8 cellular contexts compared by ENCODE assay signal in the genomic region with DNA sequence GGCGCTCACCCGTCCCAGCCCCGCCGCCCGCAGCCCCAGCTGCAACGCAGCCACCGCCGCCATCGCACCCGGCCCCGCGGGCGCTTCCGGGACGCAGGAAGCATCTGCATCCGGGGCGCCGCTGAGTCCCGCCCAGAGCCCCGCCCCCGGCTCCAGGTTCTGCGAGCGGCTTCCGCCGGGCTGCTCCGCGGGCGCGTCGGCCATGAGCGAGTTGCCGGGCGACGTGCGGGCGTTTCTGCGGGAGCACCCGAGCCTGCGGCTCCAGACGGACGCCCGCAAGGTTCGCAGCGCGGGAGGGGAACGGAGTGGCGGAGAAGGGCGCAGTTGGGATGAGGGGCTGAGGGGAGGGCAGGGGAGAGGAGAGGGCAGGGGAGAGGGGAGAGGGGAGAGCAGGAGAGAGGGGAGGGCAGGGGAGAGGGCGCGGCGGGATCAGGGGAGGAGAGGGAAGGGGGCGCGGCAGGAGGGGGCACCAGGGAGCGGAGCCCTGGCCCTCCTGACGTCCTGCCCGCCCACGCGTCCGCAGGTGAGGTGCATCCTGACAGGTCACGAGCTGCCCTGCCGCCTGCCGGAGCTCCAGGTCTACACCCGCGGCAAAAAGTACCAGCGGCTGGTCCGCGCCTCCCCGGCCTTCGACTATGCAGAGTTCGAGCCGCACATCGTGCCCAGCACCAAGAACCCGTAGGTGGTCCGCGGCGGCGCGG. TPM values are rescaled to one million over a fixed set of nuclear protein-coding genes. Genes with fewer than 3 reads are reported as not detected.
DNase-seq lines count a peak whose midpoint lies in the region; ATAC-seq and TF ChIP-seq lines count a peak whose summit lies in the region.

SURF1 (minus strand) TSS at position 97 of the 701 bp plus-strand sequence; CDS start at position 63, 34 bp downstream.
SURF2 (plus strand) TSS at position 160 of the 701 bp plus-strand sequence; CDS start at position 203, 43 bp downstream.

- peaks cover 0 to 30% (median 13%) of the 10 kb centered on the region in 4 donors for H3K4me1 Mint-ChIP-seq in CD4-positive, CD25-positive, alpha-beta regulatory T cell
- H3K4me1 Mint-ChIP-seq in neural crest cell: peaks cover 21% of the 10 kb centered on the region
- peaks cover 80% of the 10 kb centered on the region for H3K4me1 Mint-ChIP-seq in stimulated activated naive CD8-positive, alpha-beta T cell treated with anti-CD3 and anti-CD28 coated beads, Interleukin-15, amount 100 ng/mL, for 72 hours

- peak within 1 kb of the TSS; percentile 83 to 91 (median 87) for H3K27ac Mint-ChIP-seq in CD4-positive, CD25-positive, alpha-beta regulatory T cell
- peak within 1 kb of the TSS; percentile 71 for H3K27ac Mint-ChIP-seq in neural crest cell (ENCODE audit: unreplicated experiment)
- peak within 1 kb of the TSS; percentile 76 to 98 for H3K27ac Mint-ChIP-seq in stimulated activated naive CD8-positive, alpha-beta T cell treated with anti-CD3 and anti-CD28 coated beads, Interleukin-15, amount 100 ng/mL, for 72 hours

- no peaks in the 10 kb centered on the region for H3K9me3 ChIP-seq in CD4-positive, CD25-positive, alpha-beta regulatory T cell (ENCODE audit: control insufficient read depth in 2 of 2, low read length in 2 of 2)

- peak within 1 kb of the TSS; percentile 82 for H3K4me3 ChIP-seq in CD4-positive, CD25-positive, alpha-beta regulatory T cell (ENCODE audit: low read depth, low read length)
- peak within 1 kb of the TSS; percentile 90 for H3K4me3 ChIP-seq in fibroblast of villous mesenchyme (ENCODE audit: low read depth, low read length)

- no peaks in the 10 kb centered on the region for H3K27me3 ChIP-seq in CD4-positive, CD25-positive, alpha-beta regulatory T cell (ENCODE audit: control insufficient read depth, insufficient read depth, low read length)

- H3K27me3 Mint-ChIP-seq in CD4-positive, CD25-positive, alpha-beta regulatory T cell: peaks cover 4% of the 10 kb centered on the region
- peaks cover 8% of the 10 kb centered on the region for H3K27me3 Mint-ChIP-seq in neural crest cell (ENCODE audit: low read depth)
- H3K27me3 Mint-ChIP-seq in stimulated activated naive CD8-positive, alpha-beta T cell treated with anti-CD3 and anti-CD28 coated beads, Interleukin-15, amount 100 ng/mL, for 72 hours: no peaks in the 10 kb centered on the region

- peaks cover 41% of the 10 kb centered on the region for H3K36me3 ChIP-seq in CD4-positive, CD25-positive, alpha-beta regulatory T cell (ENCODE audit: control insufficient read depth, insufficient read depth, low read length)

- H3K9me3 Mint-ChIP-seq in CD4-positive, CD25-positive, alpha-beta regulatory T cell: no peaks in the 10 kb centered on the region
- H3K9me3 Mint-ChIP-seq in neural crest cell: no peaks in the 10 kb centered on the region
- H3K9me3 Mint-ChIP-seq in stimulated activated naive CD8-positive, alpha-beta T cell treated with anti-CD3 and anti-CD28 coated beads, Interleukin-15, amount 100 ng/mL, for 72 hours: no peaks in the 10 kb centered on the region

- H3K4me3 Mint-ChIP-seq in CD4-positive, CD25-positive, alpha-beta regulatory T cell: peak within 1 kb of the TSS; percentile 88 to 95 (median 90)
- peak within 1 kb of the TSS; percentile 96 for H3K4me3 Mint-ChIP-seq in neural crest cell
- H3K4me3 Mint-ChIP-seq in stimulated activated naive CD8-positive, alpha-beta T cell treated with anti-CD3 and anti-CD28 coated beads, Interleukin-15, amount 100 ng/mL, for 72 hours: peak within 1 kb of the TSS; percentile 86 to 94

- peaks cover 32% of the 10 kb centered on the region for H3K4me1 ChIP-seq in CD4-positive, CD25-positive, alpha-beta regulatory T cell (ENCODE audit: control insufficient read depth, insufficient read depth, low read length, poor library complexity, severe bottlenecking)

- TF ChIP-seq CTCF in fibroblast of villous mesenchyme (IDR thresholded peaks at IDR 0.05; ENCODE audit: insufficient read depth, low read depth, low read length) (no peak), neural crest cell (conservative IDR thresholded peaks at IDR 0.05) (no peak)

- peak; percentile 82 for TF ChIP-seq POLR2A in Raji (IDR thresholded peaks at IDR 0.05; ENCODE audit: insufficient read depth, low read depth, low read length)

- DNase-seq in CD4-positive, CD25-positive, alpha-beta regulatory T cell: peak; percentile 86 to 92 (median 87)
- DNase-seq in HuH-7.5 (ENCODE audit: low spot score) (peak; percentile 87), fibroblast of villous mesenchyme (ENCODE audit: low read depth) (peak; percentile 79), neural crest cell (ENCODE audit: low read depth, low spot score) (peak; percentile 78)
- DNase-seq in activated effector memory CD4-positive, alpha-beta T cell treated with Interleukin-2 at 50 U/mL for 16 hours: peak; percentile 87
- DNase-seq in stimulated activated naive CD8-positive, alpha-beta T cell treated with anti-CD3 and anti-CD28 coated beads, Interleukin-15, amount 100 ng/mL, for 72 hours: peak; percentile 85 to 86

- H3K36me3 Mint-ChIP-seq in CD4-positive, CD25-positive, alpha-beta regulatory T cell: peaks cover 18% of the 10 kb centered on the region
- H3K36me3 Mint-ChIP-seq in neural crest cell (ENCODE audit: low read depth): peaks cover 14% of the 10 kb centered on the region

- peak; percentile 93 to 95 for ATAC-seq in CD4-positive, CD25-positive, alpha-beta regulatory T cell (ENCODE audit: low read depth in 2 of 2)
- peak; percentile 52 for ATAC-seq in GM19438 (IDR thresholded peaks at IDR 0.05; ENCODE audit: low read depth, unreplicated experiment)
- ATAC-seq in stimulated activated naive CD8-positive, alpha-beta T cell treated with anti-CD3 and anti-CD28 coated beads, Interleukin-15, amount 100 ng/mL, for 72 hours: peak; percentile 84

- peak within 1 kb of the TSS; percentile 84 for H3K27ac ChIP-seq in CD4-positive, CD25-positive, alpha-beta regulatory T cell (ENCODE audit: insufficient read depth, low read length, poor library complexity, severe bottlenecking)

RNA-seq across cellular contexts. Expression of gene SURF1, which starts in this region (rescaled TPM):
- 41.8 TPM for total RNA-seq in CD4-positive, CD25-positive, alpha-beta regulatory T cell
- 100 to 1,000 TPM; 114 to 120 (median 115) TPM for polyA plus RNA-seq in CD4-positive, CD25-positive, alpha-beta regulatory T cell
- total RNA-seq in fibroblast of villous mesenchyme (13.4 and 14.2 TPM in 2 replicates), neural crest cell (32.0 and 32.1 TPM in 2 replicates)

RNA-seq across cellular contexts. Expression of gene SURF2, which starts in this region (rescaled TPM):
- total RNA-seq in CD4-positive, CD25-positive, alpha-beta regulatory T cell: 24.3 TPM
- 10 to 100 TPM; 34.5 to 47.1 (median 37.0) TPM for polyA plus RNA-seq in CD4-positive, CD25-positive, alpha-beta regulatory T cell
- total RNA-seq in fibroblast of villous mesenchyme (12.1 and 16.1 TPM in 2 replicates), neural crest cell (31.8 and 34.3 TPM in 2 replicates)

Comparison
In these comparisons a context has a peak if more than half of its experiments do, and no peak if none do; other contexts are left out.
1. Peak in every context shown above with its lines: DNase-seq, ATAC-seq, H3K4me3 ChIP-seq and H3K27ac ChIP-seq.